ENCODE assay signal across 10 cellular contexts in genomic region chr15:89116404-89116803, GRCh38. TPM values are rescaled to one million over a fixed set of nuclear protein-coding genes. Genes with fewer than 3 reads are reported as not detected.
DNase-seq lines count a peak whose midpoint lies in the region; ATAC-seq lines count a peak whose summit lies in the region.
"Had no signal": no experiment of that assay in that cellular context is flagged by ENCODE, and none has a peak within 500 bp of the region (broad histone marks: within the 10 kb centered on the region; RNA-seq: fewer than 3 reads in every experiment).

No MANE protein-coding gene starts in this region.

- peaks cover 47% of the 10 kb centered on the region for H3K4me1 ChIP-seq in stomach smooth muscle (ENCODE audit: control insufficient read depth, insufficient read depth, low read length)

- H3K27ac Mint-ChIP-seq in activated CD4-positive, alpha-beta memory T cell treated with anti-CD3 and anti-CD28 coated beads, Interleukin-2, amount 10 ng/mL, durations not matched to agents 7 days and 5 days = no peak overlapping the region
- H3K27ac Mint-ChIP-seq: activated B cell treated with CpG ODN at 0.5 μM for 24 hours; activated naive CD4-positive, alpha-beta T cell treated with anti-CD3 and anti-CD28 coated beads, Interleukin-2, amount 10 ng/mL, durations not matched to agents 7 days and 5 days had no signal

- intact Hi-C loops in left ventricle myocardium superior (cut with micrococcal nuclease) = no loop called here

- no peaks in the 10 kb centered on the region for H3K27me3 ChIP-seq in stomach smooth muscle (ENCODE audit: control insufficient read depth in 1 of 2, insufficient read depth in 2 of 2, low read length in 2 of 2)

- H3K36me3 ChIP-seq in stomach smooth muscle (ENCODE audit: control insufficient read depth in 2 of 2, insufficient read depth in 2 of 2, low read length in 2 of 2) = peaks cover 11 to 15% of the 10 kb centered on the region in 2 donors

- H3K9me3 Mint-ChIP-seq in activated CD4-positive, alpha-beta memory T cell treated with anti-CD3 and anti-CD28 coated beads, Interleukin-2, amount 10 ng/mL, durations not matched to agents 7 days and 5 days = no peaks in the 10 kb centered on the region
- H3K9me3 Mint-ChIP-seq: activated B cell treated with CpG ODN at 0.5 μM for 24 hours; activated naive CD4-positive, alpha-beta T cell treated with anti-CD3 and anti-CD28 coated beads, Interleukin-2, amount 10 ng/mL, durations not matched to agents 7 days and 5 days had no signal

- H3K4me3 Mint-ChIP-seq in activated CD4-positive, alpha-beta memory T cell treated with anti-CD3 and anti-CD28 coated beads, Interleukin-2, amount 10 ng/mL, durations not matched to agents 7 days and 5 days = no peak overlapping the region
- H3K4me3 Mint-ChIP-seq: activated B cell treated with CpG ODN at 0.5 μM for 24 hours; activated naive CD4-positive, alpha-beta T cell treated with anti-CD3 and anti-CD28 coated beads, Interleukin-2, amount 10 ng/mL, durations not matched to agents 7 days and 5 days had no signal

- CTCF ChIA-PET in activated CD4-positive, alpha-beta memory T cell treated with anti-CD3 and anti-CD28 coated beads, Interleukin-2, amount 10 ng/mL, durations not matched to agents 7 days and 5 days (lab: Charles Lee) = no interaction called here

- no peak overlapping the region for H3K9ac ChIP-seq in stomach smooth muscle (ENCODE audit: low read length in 2 of 2)

- H3K27ac ChIP-seq in stomach smooth muscle (ENCODE audit: low read length) = peak overlapping the region; percentile 53

- POLR2A ChIA-PET in activated CD4-positive, alpha-beta memory T cell treated with anti-CD3 and anti-CD28 coated beads, Interleukin-2, amount 10 ng/mL, durations not matched to agents 7 days and 5 days (lab: Charles Lee) = no interaction called here

- H3K4me1 Mint-ChIP-seq in activated CD4-positive, alpha-beta memory T cell treated with anti-CD3 and anti-CD28 coated beads, Interleukin-2, amount 10 ng/mL, durations not matched to agents 7 days and 5 days = peaks cover 18% of the 10 kb centered on the region
- H3K4me1 Mint-ChIP-seq: activated B cell treated with CpG ODN at 0.5 μM for 24 hours had no signal

- H3K36me3 Mint-ChIP-seq in activated CD4-positive, alpha-beta memory T cell treated with anti-CD3 and anti-CD28 coated beads, Interleukin-2, amount 10 ng/mL, durations not matched to agents 7 days and 5 days (ENCODE audit: low read depth) = peaks cover 50% of the 10 kb centered on the region

- no peak overlapping the region for H3K4me3 ChIP-seq in stomach smooth muscle (ENCODE audit: low read length in 2 of 2)

- no peaks in the 10 kb centered on the region for H3K9me3 ChIP-seq in stomach smooth muscle (ENCODE audit: control insufficient read depth in 2 of 2, low read length in 2 of 2)

- in situ Hi-C loops in SK-MEL-5 (cut with HindIII; ENCODE audit: low pct_unique_long_range_greater_than_20kb, low sequenced_read_pairs) = no loop called here

- ATAC-seq in left ventricle myocardium superior = peak; percentile 71
- ATAC-seq in GM21381 (IDR thresholded peaks at IDR 0.05; ENCODE audit: unreplicated experiment) = no peak

- DNase-seq in NCI-H1092 (lab: John Stamatoyannopoulos, UW) = peak; percentile 42
- peak; percentile 80 for DNase-seq in SK-MEL-5 (ENCODE audit: low read depth, low spot score)
- no peak for DNase-seq in left ventricle myocardium superior
- no peak for DNase-seq in D341Med (ENCODE audit: low spot score)
- no peak for DNase-seq in effector CD4-positive, alpha-beta T cell
- no peak for DNase-seq in activated CD4-positive, alpha-beta memory T cell treated with anti-CD3 and anti-CD28 coated beads, Interleukin-2, amount 10 ng/mL, durations not matched to agents 7 days and 5 days
- DNase-seq: activated B cell treated with CpG ODN at 0.5 μM for 24 hours; activated naive CD4-positive, alpha-beta T cell treated with anti-CD3 and anti-CD28 coated beads, Interleukin-2, amount 10 ng/mL, durations not matched to agents 7 days and 5 days had no signal

- H3K27me3 Mint-ChIP-seq in activated CD4-positive, alpha-beta memory T cell treated with anti-CD3 and anti-CD28 coated beads, Interleukin-2, amount 10 ng/mL, durations not matched to agents 7 days and 5 days = no peaks in the 10 kb centered on the region
- H3K27me3 Mint-ChIP-seq: activated B cell treated with CpG ODN at 0.5 μM for 24 hours; activated naive CD4-positive, alpha-beta T cell treated with anti-CD3 and anti-CD28 coated beads, Interleukin-2, amount 10 ng/mL, durations not matched to agents 7 days and 5 days had no signal

RNA-seq across cellular contexts. Expression of gene ABHD2, which starts 28.1 kb away (rescaled TPM):
- 42.8 and 46.7 TPM in 2 replicates for total RNA-seq in SK-MEL-5 (2014; rRNA removed; shearing (Covaris generic))
- polyA plus RNA-seq in SK-MEL-5 (2015; cell fraction: cytosol; rRNA removed) = 40.4 and 65.8 TPM in 2 replicates
- polyA plus RNA-seq in SK-MEL-5 (2015; cell fraction: nucleus; rRNA removed) = 11.7 and 19.8 TPM in 2 replicates
- 84.4 TPM for total RNA-seq in left ventricle myocardium superior
- total RNA-seq in activated CD4-positive, alpha-beta memory T cell treated with anti-CD3 and anti-CD28 coated beads, Interleukin-2, amount 10 ng/mL, durations not matched to agents 7 days and 5 days = 10 to 100 TPM; 62.4 to 63.5 TPM

Comparison
In these comparisons a context has a peak if more than half of its experiments do, and no peak if none do; other contexts are left out.
1. DNase-seq: peak in NCI-H1092 (single experiment) and SK-MEL-5 (single experiment); none in left ventricle myocardium superior (single experiment), D341Med (single experiment), effector CD4-positive, alpha-beta T cell (single experiment) and activated CD4-positive, alpha-beta memory T cell treated with anti-CD3 and anti-CD28 coated beads, Interleukin-2, amount 10 ng/mL, durations not matched to agents 7 days and 5 days (single experiment).